In genomic region chr12:57276935-57277563, GRCh38 we compare ENCODE assay signal across 8 cellular contexts. TPM values are rescaled to one million over a fixed set of nuclear protein-coding genes. Genes with fewer than 3 reads are reported as not detected.
A peak's percentile ranks its signal among the peaks of the same experiment; 100 is the strongest.
DNase-seq lines count a peak whose midpoint lies in the region; ATAC-seq and TF ChIP-seq lines count a peak whose summit lies in the region.

No MANE protein-coding gene starts in this region.

- TF ChIP-seq CTCF in AG04450 (IDR thresholded peaks at IDR 0.05; ENCODE audit: low read depth, low read length): peak; percentile 62
- TF ChIP-seq CTCF in GM12873 (IDR thresholded peaks at IDR 0.05; ENCODE audit: insufficient read depth, low read depth, low read length, missing control alignments): peak; percentile 50
- peak; percentile 57 for TF ChIP-seq CTCF in SU-DHL-6 (IDR thresholded peaks at IDR 0.05; ENCODE audit: insufficient read depth, low read length, poor library complexity, severe bottlenecking)

- no peaks in the 10 kb centered on the region for H3F3A ChIP-seq in SU-DHL-6 (ENCODE audit: insufficient read depth)

- H2AFZ ChIP-seq in SU-DHL-6 (ENCODE audit: low read depth, low read length, severe bottlenecking): no peak overlapping the region

- no peaks in the 10 kb centered on the region for H3K9me3 ChIP-seq in AG04450 (ENCODE audit: control insufficient read depth, insufficient read depth, low read length)
- H3K9me3 ChIP-seq in SU-DHL-6 (ENCODE audit: insufficient read depth, low read length): no peaks in the 10 kb centered on the region

- H3K4me3 ChIP-seq in AG04450 (ENCODE audit: low read depth, low read length): no peak overlapping the region
- no peak overlapping the region for H3K4me3 ChIP-seq in SU-DHL-6 (ENCODE audit: insufficient read depth, low read length, poor library complexity, severe bottlenecking)

- no peaks in the 10 kb centered on the region for H3K9me2 ChIP-seq in SU-DHL-6 (replicated peaks; ENCODE audit: insufficient read depth, low read length)

- H3K9ac ChIP-seq in SU-DHL-6 (ENCODE audit: low read length): no peak overlapping the region

- no peaks in the 10 kb centered on the region for H3K79me2 ChIP-seq in SU-DHL-6 (ENCODE audit: insufficient read depth, low read length)

- ATAC-seq in HG03521 (IDR thresholded peaks at IDR 0.05; ENCODE audit: unreplicated experiment): no peak

- H3K36me3 ChIP-seq in SU-DHL-6 (ENCODE audit: low read length): peaks cover 8% of the 10 kb centered on the region; the same call in 1 of the 2 replicates

- CTCF ChIA-PET in AG04450 (lab: Charles Lee): interaction anchor here (0.6 to 3.5 kb wide), 19 partner anchors 10 to 424 kb away, joined by 3 to 21 read pairs (median 5); partner anchors contain the start of genes GLI1 and STAC3

- H4K20me1 ChIP-seq in SU-DHL-6 (ENCODE audit: low read depth, low read length): no peaks in the 10 kb centered on the region

- DNase-seq in AG04450 (ENCODE audit: low read depth, low spot score): no peak
- DNase-seq in glomerular visceral epithelial cell (ENCODE audit: extremely low spot score): peak; percentile 19
- no peak for DNase-seq in DMS79 treated with DMSO at 0.1 percent for 48 hours (lab: John Stamatoyannopoulos, UW)
- no peak for DNase-seq in GM19238 (ENCODE audit: insufficient read length, low spot score)
- DNase-seq in hippocampal formation (lab: John Stamatoyannopoulos, UW): no peak

- H3K4me2 ChIP-seq in SU-DHL-6 (ENCODE audit: low read depth, low read length, poor library complexity, severe bottlenecking): no peak overlapping the region

- H3K27me3 ChIP-seq in AG04450 (ENCODE audit: control insufficient read depth, insufficient read depth, low read length): no peaks in the 10 kb centered on the region
- no peaks in the 10 kb centered on the region for H3K27me3 ChIP-seq in SU-DHL-6 (ENCODE audit: low read length)

- H3K27ac ChIP-seq in AG04450 (ENCODE audit: low read depth, low read length): no peak overlapping the region
- no peak overlapping the region for H3K27ac ChIP-seq in SU-DHL-6 (ENCODE audit: low read depth, low read length)

- POLR2A ChIA-PET in AG04450 (lab: Yijun Ruan, JAX): interaction anchor here (0.7 kb wide), 3 partner anchors 36 to 116 kb away, joined by 3 to 7 read pairs (median 5); no protein-coding TSS in a partner anchor

RNA-seq across cellular contexts. Expression of gene STAC3, which starts 26.1 kb away (rescaled TPM):
- polyA plus RNA-seq in AG04450 (2011; rRNA removed): 0.25 and 0.65 TPM in 2 replicates
- 0.60 and 1.6 TPM in 2 replicates for polyA minus RNA-seq in AG04450 (2011; rRNA and poly(A)+ RNA removed)

RNA-seq across cellular contexts. Expression of gene SHMT2, which starts 47.5 kb away (rescaled TPM):
- polyA plus RNA-seq in AG04450 (2011; rRNA removed): 266 and 314 TPM in 2 replicates
- 213 and 339 TPM in 2 replicates for polyA minus RNA-seq in AG04450 (2011; rRNA and poly(A)+ RNA removed)
